26 cellular contexts compared by ENCODE assay signal in the genomic region with DNA sequence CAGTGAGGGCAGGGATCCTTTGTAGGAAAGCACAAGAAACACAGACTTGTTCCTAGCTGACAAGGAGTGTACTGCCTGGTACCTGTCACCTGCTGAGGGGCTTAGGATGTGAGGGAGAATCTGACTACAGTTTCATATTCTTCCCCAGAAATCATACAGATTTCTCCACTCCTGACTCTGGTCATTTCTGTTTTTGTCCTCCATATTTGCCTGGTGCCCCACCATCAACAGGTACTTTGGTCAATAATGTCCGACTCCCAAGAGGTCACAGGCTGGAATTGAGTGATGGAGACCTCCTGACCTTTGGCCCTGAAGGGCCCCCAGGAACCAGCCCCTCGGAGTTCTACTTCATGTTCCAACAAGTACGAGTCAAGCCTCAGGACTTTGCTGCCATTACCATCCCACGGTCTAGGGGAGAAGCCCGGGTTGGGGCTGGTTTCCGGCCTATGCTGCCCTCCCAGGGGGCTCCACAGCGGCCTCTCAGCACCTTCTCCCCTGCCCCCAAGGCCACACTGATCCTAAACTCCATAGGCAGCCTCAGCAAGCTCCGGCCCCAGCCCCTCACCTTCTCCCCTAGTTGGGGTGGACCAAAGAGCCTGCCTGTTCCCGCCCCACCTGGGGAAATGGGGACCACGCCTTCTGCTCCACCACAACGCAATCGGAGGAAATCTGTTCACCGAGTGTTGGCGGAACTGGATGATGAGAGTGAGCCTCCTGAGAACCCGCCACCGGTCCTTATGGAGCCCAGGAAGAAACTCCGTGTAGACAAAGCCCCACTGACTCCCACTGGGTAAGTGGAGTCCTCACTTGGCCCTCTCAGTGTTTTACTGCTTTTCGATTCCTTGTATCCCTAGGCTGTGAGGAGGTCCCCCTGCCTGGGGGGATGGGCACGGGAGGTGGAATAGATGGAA. TPM values are rescaled to one million over a fixed set of nuclear protein-coding genes. Genes with fewer than 3 reads are reported as not detected.
DNase-seq lines count a peak whose midpoint lies in the region; ATAC-seq, FAIRE-seq and TF ChIP-seq lines count a peak whose summit lies in the region.
"Had no signal": no experiment of that assay in that cellular context is flagged by ENCODE, and none has a peak within 500 bp of the region (broad histone marks: within the 10 kb centered on the region; RNA-seq: fewer than 3 reads in every experiment).

No MANE protein-coding gene starts in this region.

- in situ Hi-C loops in GM12878 (cut with MboI), result no loop called here

- H3K27me3 Mint-ChIP-seq in activated CD4-positive, alpha-beta T cell treated with anti-CD3 and anti-CD28 coated beads, Interleukin-2, amount 10 ng/mL, durations not matched to agents 7 days and 5 days, result no peaks in the 10 kb centered on the region
- peaks cover 19% of the 10 kb centered on the region for H3K27me3 Mint-ChIP-seq in GM23338 (ENCODE audit: insufficient read depth, low read depth, poor library complexity)
- H3K27me3 Mint-ChIP-seq: activated B cell treated with CpG ODN at 0.5 μM for 24 hours had no signal

- peaks cover 33% of the 10 kb centered on the region for H3K79me2 ChIP-seq in GM23338 (replicated peaks; ENCODE audit: insufficient read depth)
- peaks cover 39% of the 10 kb centered on the region for H3K79me2 ChIP-seq in GM12878 (ENCODE audit: control insufficient read depth, insufficient read depth, low read length)
- H3K79me2 ChIP-seq: hepatocyte had no signal

- H2AFZ ChIP-seq in GM23338 (no peak overlapping the region), GM12878 (ENCODE audit: control insufficient read depth, low read depth, low read length) (no peak overlapping the region)
- H2AFZ ChIP-seq: hepatocyte, neural progenitor cell had no signal

- TF ChIP-seq EP300 in GM12878 (IDR thresholded peaks at IDR 0.05; ENCODE audit: borderline replicate concordance in 1 of 2, control insufficient read depth in 1 of 2, low read depth in 2 of 2, low read length in 2 of 2), result no peak

- H3K27ac ChIP-seq in GM23338 (ENCODE audit: low read depth) (peak overlapping the region; percentile 83; the same call in 1 of the 2 replicates), GM12878 (ENCODE audit: control insufficient read depth, insufficient read depth) (no peak overlapping the region)
- H3K27ac ChIP-seq: hepatocyte, left lung, neural progenitor cell had no signal

- SMC1A ChIA-PET in GM12878 (lab: Charles Lee; ENCODE audit: uncharacterized antibody, unreplicated experiment), result interaction anchor here (0.8 to 4.2 kb wide), 3 partner anchors 23 to 205 kb away, joined by 3 to 21 read pairs (median 4); no protein-coding TSS in a partner anchor

- no peaks in the 10 kb centered on the region for H3K9me3 Mint-ChIP-seq in activated CD4-positive, alpha-beta T cell treated with anti-CD3 and anti-CD28 coated beads, Interleukin-2, amount 10 ng/mL, durations not matched to agents 7 days and 5 days
- no peaks in the 10 kb centered on the region for H3K9me3 Mint-ChIP-seq in GM23338
- H3K9me3 Mint-ChIP-seq: activated B cell treated with CpG ODN at 0.5 μM for 24 hours, neural progenitor cell had no signal

- peaks cover 32% of the 10 kb centered on the region for H3K36me3 ChIP-seq in GM23338 (ENCODE audit: insufficient read depth)
- H3K36me3 ChIP-seq in GM12878 (ENCODE audit: control insufficient read depth in 2 of 2, insufficient read depth in 2 of 2, low read length in 1 of 2), result peaks cover 8 to 12% of the 10 kb centered on the region in 2 experiments
- H3K36me3 ChIP-seq: neural progenitor cell had no signal

- H3K9me2 ChIP-seq in GM23338 (ENCODE audit: insufficient read depth), result no peaks in the 10 kb centered on the region

- no peak for TF ChIP-seq RAD21 in GM12878 (IDR thresholded peaks at IDR 0.05; ENCODE audit: insufficient read depth, low read depth, low read length)

- H3K9me3 ChIP-seq in GM12878 (replicated peaks; ENCODE audit: control insufficient read depth, insufficient read depth, low read length), result no peaks in the 10 kb centered on the region
- H3K9me3 ChIP-seq: left lung had no signal

- H4K20me1 ChIP-seq in GM23338 (replicated peaks; ENCODE audit: insufficient read depth), result peaks cover 32% of the 10 kb centered on the region
- no peaks in the 10 kb centered on the region; the same call in 1 of the 2 replicates for H4K20me1 ChIP-seq in GM12878 (ENCODE audit: control insufficient read depth, insufficient read depth)

- no peak overlapping the region for H3K4me3 Mint-ChIP-seq in activated CD4-positive, alpha-beta T cell treated with anti-CD3 and anti-CD28 coated beads, Interleukin-2, amount 10 ng/mL, durations not matched to agents 7 days and 5 days
- H3K4me3 Mint-ChIP-seq in GM23338, result peak overlapping the region; percentile 33; the same call in 2 of the 3 replicates
- H3K4me3 Mint-ChIP-seq: activated B cell treated with CpG ODN at 0.5 μM for 24 hours, neural progenitor cell had no signal

- FAIRE-seq in GM12878 (lab: Jason Lieb, UNC), result no peak
- FAIRE-seq: GM12891 had no signal

- peaks cover 35% of the 10 kb centered on the region for H3K36me3 Mint-ChIP-seq in activated CD4-positive, alpha-beta T cell treated with anti-CD3 and anti-CD28 coated beads, Interleukin-2, amount 10 ng/mL, durations not matched to agents 7 days and 5 days (ENCODE audit: low read depth)
- H3K36me3 Mint-ChIP-seq in GM23338 (ENCODE audit: low read depth), result peaks cover 62% of the 10 kb centered on the region
- H3K36me3 Mint-ChIP-seq: brain had no signal

- intact Hi-C loops in GM12878 (cut with micrococcal nuclease; ENCODE audit: unreplicated experiment), result no loop called here
- intact Hi-C loops in lower leg skin (cut with DNase I; ENCODE audit: low total_unique reads), result no loop called here

- 88% methylated on average over 19 of the region's 19 CpGs for whole genome bisulfite sequencing in GM12878 (ENCODE audit: insufficient coverage, insufficient replicate concordance, low lambda C conversion rate, missing lambda C conversion rate)
- 88 to 90% methylated on average over 17 to 19 of the region's 19 CpGs for WGBS in lower leg skin, 2 donors

- CTCF ChIA-PET in activated CD4-positive, alpha-beta T cell treated with anti-CD3 and anti-CD28 coated beads, Interleukin-2, amount 10 ng/mL, durations not matched to agents 7 days and 5 days (lab: Charles Lee), result interaction anchor here (1.0 kb wide), 1 partner anchor 205 kb away, joined by 3 read pairs; no protein-coding TSS in a partner anchor
- CTCF ChIA-PET in GM12878 (lab: Yijun Ruan, JAX), result interaction anchor here (1.0 to 2.5 kb wide), 3 partner anchors 26 to 35 kb away, joined by 5 to 15 read pairs (median 12); no protein-coding TSS in a partner anchor

- H3K27ac Mint-ChIP-seq in activated CD4-positive, alpha-beta T cell treated with anti-CD3 and anti-CD28 coated beads, Interleukin-2, amount 10 ng/mL, durations not matched to agents 7 days and 5 days, result peak overlapping the region; percentile 33
- H3K27ac Mint-ChIP-seq in GM23338, result peak overlapping the region; percentile 78
- H3K27ac Mint-ChIP-seq: activated B cell treated with CpG ODN at 0.5 μM for 24 hours, brain, neural progenitor cell, progenitor cell of endocrine pancreas had no signal

- RAD21 ChIA-PET in GM12878 (lab: Charles Lee; ENCODE audit: unreplicated experiment), result interaction anchor here (1.0 to 1.8 kb wide), 3 partner anchors 29 to 111 kb away, joined by 3 to 12 read pairs (median 4); no protein-coding TSS in a partner anchor

- peaks cover 61% of the 10 kb centered on the region for H3F3A ChIP-seq in GM23338 (replicated peaks; ENCODE audit: low read depth)

- DNase-seq in activated CD4-positive, alpha-beta T cell treated with anti-CD3 and anti-CD28 coated beads, Interleukin-2, amount 10 ng/mL, durations not matched to agents 7 days and 5 days, result no peak
- no peak for DNase-seq in activated CD4-positive, alpha-beta T cell treated with anti-CD3 and anti-CD28 coated beads for 1 hour
- DNase-seq in GM23338 (ENCODE audit: low spot score) (no peak), GM12878 (ENCODE audit: low read depth, low spot score) (no peak), GM10266 (ENCODE audit: extremely low spot score) (no peak), lower leg skin (ENCODE audit: low spot score in 2 of 2) (no peak)
- DNase-seq: activated B cell treated with CpG ODN at 0.5 μM for 24 hours; AML-193; effector CD4-positive, alpha-beta T cell; erythroblast; foreskin melanocyte; left lung; NCI-H1105; NCI-H2029 treated with DMSO at 0.1 percent for 48 hours; NCI-H226; NCI-H774; T1000 had no signal

- no peak for TF ChIP-seq CTCF in GM23338 (conservative IDR thresholded peaks at IDR 0.05; ENCODE audit: low read depth in 2 of 2)
- TF ChIP-seq CTCF in GM12878 (IDR thresholded peaks at IDR 0.05 in 2 of 3, conservative IDR thresholded peaks at IDR 0.05 in 1 of 3; ENCODE audit: control insufficient read depth in 2 of 3, extremely low read depth in 1 of 3, insufficient read depth in 1 of 3, low read depth in 3 of 3, low read length in 3 of 3), result no peak
- TF ChIP-seq CTCF in GM10266 (IDR thresholded peaks at IDR 0.05; ENCODE audit: control insufficient read depth, insufficient read depth, low read depth, missing control alignments), result no peak
- TF ChIP-seq CTCF in lower leg skin (IDR thresholded peaks at IDR 0.05), result no peak

- TF ChIP-seq POLR2A in GM12878 (IDR thresholded peaks at IDR 0.05; ENCODE audit: low read depth, low read length), result no peak
- TF ChIP-seq POLR2A in lower leg skin (IDR thresholded peaks at IDR 0.05), result no peak

- POLR2A ChIA-PET in activated CD4-positive, alpha-beta T cell treated with anti-CD3 and anti-CD28 coated beads, Interleukin-2, amount 10 ng/mL, durations not matched to agents 7 days and 5 days (lab: Charles Lee), result no interaction called here
- POLR2A ChIA-PET in GM12878 (lab: Charles Lee), result interaction anchor here (0.5 to 3.0 kb wide), 8 partner anchors 12 to 443 kb away, joined by 3 to 10 read pairs (median 4); no protein-coding TSS in a partner anchor

- no peak overlapping the region; the same call in 1 of the 2 replicates for H3K4me2 ChIP-seq in GM23338
- H3K4me2 ChIP-seq in GM12878 (ENCODE audit: control insufficient read depth, insufficient read depth), result peak overlapping the region; percentile 61
- H3K4me2 ChIP-seq: hepatocyte, neural progenitor cell had no signal

- H3K4me3 ChIP-seq in GM23338 (no peak overlapping the region), GM12878 (0 out of 2 replicates have a peak overlapping the region, but pooled peaks have one; percentile 14), lower leg skin (ENCODE audit: low read depth, poor library complexity, severe bottlenecking) (no peak overlapping the region)
- H3K4me3 ChIP-seq: hepatocyte, left lung, neural progenitor cell had no signal

- peaks cover 61% of the 10 kb centered on the region for H3K4me1 ChIP-seq in GM23338 (ENCODE audit: insufficient read depth)
- peaks cover 32% of the 10 kb centered on the region for H3K4me1 ChIP-seq in GM12878 (ENCODE audit: control insufficient read depth, insufficient read depth, low read length)

- no TSS peak for BruUV-seq in GM12878 (replicated peaks; lab: Mats Ljungman, UMichigan)

- no peak for ATAC-seq in GM23338
- ATAC-seq in GM12878, result no peak
- ATAC-seq: left lung, SK-N-SH treated with all-trans-retinoic acid at 6 μM for 48 hours had no signal

- H3K27me3 ChIP-seq in GM23338 (ENCODE audit: insufficient read depth) (0 out of 2 replicates have a peak, but pooled peaks cover 2% of the 10 kb centered on the region), GM12878 (replicated peaks in 1 of 2; ENCODE audit: control insufficient read depth in 2 of 2, insufficient read depth in 2 of 2, low read length in 1 of 2) (no peaks in the 10 kb centered on the region)
- H3K27me3 ChIP-seq: hepatocyte, left lung had no signal

- peaks cover 47% of the 10 kb centered on the region for H3K4me1 Mint-ChIP-seq in activated CD4-positive, alpha-beta T cell treated with anti-CD3 and anti-CD28 coated beads, Interleukin-2, amount 10 ng/mL, durations not matched to agents 7 days and 5 days
- peaks cover 67% of the 10 kb centered on the region for H3K4me1 Mint-ChIP-seq in GM23338

- H3K9ac ChIP-seq in GM12878 (ENCODE audit: control insufficient read depth, insufficient read depth, low read length), result no peak overlapping the region
- H3K9ac ChIP-seq: neural progenitor cell had no signal

RNA-seq across cellular contexts. Expression of gene TCF19, which starts 3.1 kb away (rescaled TPM):
- total RNA-seq in activated CD4-positive, alpha-beta T cell treated with anti-CD3 and anti-CD28 coated beads, Interleukin-2, amount 10 ng/mL, durations not matched to agents 7 days and 5 days, result 10 to 100 TPM; 86.3 to 86.7 TPM
- total RNA-seq in GM23338 (2014; rRNA removed; shearing (Covaris generic)), result 11.1 and 11.2 TPM in 2 replicates
- polyA plus RNA-seq in GM23338 (2016; fragmentation: Nextera tagmentation; extraction: Ambion mirVana) (7.1 and 8.3 TPM in 2 replicates), GM12878 (2011; rRNA removed) (28.3 and 29.0 TPM in 2 replicates), GM12878 (2014; fragmentation: Illumina TruSeq; extraction: Trizol) (33.9 and 43.6 TPM in 2 replicates), GM12878 (2014; fragmentation: Nextera tagmentation; extraction: Ambion mirVana) (10 to 100 TPM in 1 of 2 experiments, 1 to 10 TPM in 1; 7.7 to 19.5 TPM), GM12878 (2014; rRNA removed) (83.5 and 91.4 TPM in 2 replicates), GM12878 (2016; fragmentation: Nextera tagmentation; extraction: Ambion mirVana) (10 to 100 TPM; 77.9 to 85.0 TPM)
- total RNA-seq in GM12878 (2013; cell fraction: nucleolus; rRNA removed), result 12.1 and 12.6 TPM in 2 replicates
- total RNA-seq in GM12878 (2014; rRNA removed) (90.5 and 103 TPM in 2 replicates), GM12878 (2014; rRNA removed; fragmentation: Illumina TruSeq; extraction: Trizol) (42.6 and 46.3 TPM in 2 replicates), GM12878 (2021) (60.2 and 61.1 TPM in 2 replicates), lower leg skin (10 to 100 TPM; 18.9 to 24.2 (median 20.8) TPM)
- polyA plus RNA-seq in GM12878 (2011; ENCODE audit: low read depth), result 20.5 TPM
- 31.8 and 47.0 TPM in 2 replicates for polyA plus RNA-seq in GM12878 (2011; cell fraction: cytosol; rRNA removed)
- polyA plus RNA-seq in GM12878 (2011; cell fraction: nucleus; rRNA removed), result 40.8 and 45.4 TPM in 2 replicates
- polyA plus RNA-seq in GM12878 (2012), result 31.6 and 32.0 TPM in 2 replicates
- polyA minus RNA-seq in GM12878 (2011; rRNA and poly(A)+ RNA removed), result 12.8 and 28.2 TPM in 2 replicates
- polyA minus RNA-seq in GM12878 (2011; cell fraction: cytosol; rRNA and poly(A)+ RNA removed), result 8.2 and 10.0 TPM in 2 replicates
- 5.7 and 12.2 TPM in 2 replicates for polyA minus RNA-seq in GM12878 (2011; cell fraction: nucleus; rRNA and poly(A)+ RNA removed)

RNA-seq across cellular contexts. Expression of gene CCHCR1, which starts 3.9 kb away (rescaled TPM):
- 10 to 100 TPM; 43.4 to 44.7 TPM for total RNA-seq in activated CD4-positive, alpha-beta T cell treated with anti-CD3 and anti-CD28 coated beads, Interleukin-2, amount 10 ng/mL, durations not matched to agents 7 days and 5 days
- 37.0 and 46.7 TPM in 2 replicates for total RNA-seq in GM23338 (2014; rRNA removed; shearing (Covaris generic))
- polyA plus RNA-seq in GM23338 (2016; fragmentation: Nextera tagmentation; extraction: Ambion mirVana) (19.8 and 21.3 TPM in 2 replicates), GM12878 (2011; rRNA removed) (9.4 and 15.3 TPM in 2 replicates), GM12878 (2014; fragmentation: Illumina TruSeq; extraction: Trizol) (21.7 and 22.6 TPM in 2 replicates), GM12878 (2014; fragmentation: Nextera tagmentation; extraction: Ambion mirVana) (1 to 10 TPM; 1.0 to 1.4 TPM), GM12878 (2014; rRNA removed) (34.9 and 35.2 TPM in 2 replicates), GM12878 (2016; fragmentation: Nextera tagmentation; extraction: Ambion mirVana) (10 to 100 TPM; 31.4 to 34.5 TPM)
- 36.3 and 37.0 TPM in 2 replicates for total RNA-seq in GM12878 (2013; cell fraction: nucleolus; rRNA removed)
- total RNA-seq in GM12878 (2014; rRNA removed) (26.7 and 30.2 TPM in 2 replicates), GM12878 (2014; rRNA removed; fragmentation: Illumina TruSeq; extraction: Trizol) (19.1 and 24.2 TPM in 2 replicates), GM12878 (2021) (35.0 and 36.8 TPM in 2 replicates), lower leg skin (10 to 100 TPM; 13.1 to 34.1 (median 21.7) TPM)
- polyA plus RNA-seq in GM12878 (2011; ENCODE audit: low read depth), result 14.4 TPM
- polyA plus RNA-seq in GM12878 (2011; cell fraction: cytosol; rRNA removed), result 14.0 and 18.4 TPM in 2 replicates
- 54.6 and 62.6 TPM in 2 replicates for polyA plus RNA-seq in GM12878 (2011; cell fraction: nucleus; rRNA removed)
- polyA plus RNA-seq in GM12878 (2012), result 24.4 and 26.6 TPM in 2 replicates
- 10.6 and 18.5 TPM in 2 replicates for polyA minus RNA-seq in GM12878 (2011; rRNA and poly(A)+ RNA removed)
- 5.0 and 5.2 TPM in 2 replicates for polyA minus RNA-seq in GM12878 (2011; cell fraction: cytosol; rRNA and poly(A)+ RNA removed)
- 14.1 and 23.8 TPM in 2 replicates for polyA minus RNA-seq in GM12878 (2011; cell fraction: nucleus; rRNA and poly(A)+ RNA removed)

RNA-seq across cellular contexts. Expression of gene POU5F1, which starts 9.0 kb away (rescaled TPM):
- total RNA-seq in activated CD4-positive, alpha-beta T cell treated with anti-CD3 and anti-CD28 coated beads, Interleukin-2, amount 10 ng/mL, durations not matched to agents 7 days and 5 days, result under 1 TPM in 1 of 2 experiments, not detected in 1; 0.20 TPM
- 3,419 and 3,629 TPM in 2 replicates for total RNA-seq in GM23338 (2014; rRNA removed; shearing (Covaris generic))
- polyA plus RNA-seq in GM23338 (2016; fragmentation: Nextera tagmentation; extraction: Ambion mirVana) (1,839 and 1,914 TPM in 2 replicates), GM12878 (2011; rRNA removed) (2.3 and 2.5 TPM in 2 replicates), GM12878 (2014; fragmentation: Illumina TruSeq; extraction: Trizol) (2.1 and 4.8 TPM in 2 replicates), GM12878 (2014; fragmentation: Nextera tagmentation; extraction: Ambion mirVana) (1 to 10 TPM; 1.4 to 2.7 TPM), GM12878 (2014; rRNA removed) (3.7 and 5.5 TPM in 2 replicates), GM12878 (2016; fragmentation: Nextera tagmentation; extraction: Ambion mirVana) (1 to 10 TPM; 1.8 to 2.0 TPM)
- total RNA-seq in GM12878 (2013; cell fraction: nucleolus; rRNA removed), result 1.1 and 3.6 TPM in 2 replicates
- total RNA-seq in GM12878 (2014; rRNA removed) (3.1 and 4.1 TPM in 2 replicates), GM12878 (2014; rRNA removed; fragmentation: Illumina TruSeq; extraction: Trizol) (4.5 and 5.3 TPM in 2 replicates), GM12878 (2021) (2.0 and 3.7 TPM in 2 replicates), lower leg skin (1 to 10 TPM in 3 of 4 donors, under 1 TPM in 1; 0.47 to 5.2 (median 3.3) TPM)
- polyA plus RNA-seq in GM12878 (2011; ENCODE audit: low read depth), result 1.9 TPM
- polyA plus RNA-seq in GM12878 (2011; cell fraction: cytosol; rRNA removed), result 1.9 and 3.1 TPM in 2 replicates
- polyA plus RNA-seq in GM12878 (2011; cell fraction: nucleus; rRNA removed), result 10.6 and 14.3 TPM in 2 replicates
- polyA plus RNA-seq in GM12878 (2012), result 3.4 and 4.7 TPM in 2 replicates
- 1.6 and 4.1 TPM in 2 replicates for polyA minus RNA-seq in GM12878 (2011; rRNA and poly(A)+ RNA removed)
- 0.94 TPM in 1 of 2 replicates, not detected in the other for polyA minus RNA-seq in GM12878 (2011; cell fraction: cytosol; rRNA and poly(A)+ RNA removed)
- 1.5 and 1.6 TPM in 2 replicates for polyA minus RNA-seq in GM12878 (2011; cell fraction: nucleus; rRNA and poly(A)+ RNA removed)
- total RNA-seq: A172, mononuclear cell had no signal

RNA-seq across cellular contexts. Expression of gene PSORS1C2, which starts 22.6 kb away (rescaled TPM):
- not detected for total RNA-seq in activated CD4-positive, alpha-beta T cell treated with anti-CD3 and anti-CD28 coated beads, Interleukin-2, amount 10 ng/mL, durations not matched to agents 7 days and 5 days
- total RNA-seq in GM23338 (2014; rRNA removed; shearing (Covaris generic)), result not detected in 2 replicates
- polyA plus RNA-seq in GM23338 (2016; fragmentation: Nextera tagmentation; extraction: Ambion mirVana), result 0.47 and 1.3 TPM in 2 replicates
- total RNA-seq in GM12878 (2013; cell fraction: nucleolus; rRNA removed), result not detected in 2 replicates
- total RNA-seq in GM12878 (2014; rRNA removed), result not detected in 2 replicates
- not detected in 2 replicates for total RNA-seq in GM12878 (2014; rRNA removed; fragmentation: Illumina TruSeq; extraction: Trizol)
- not detected in 2 replicates for total RNA-seq in GM12878 (2021)
- not detected for polyA plus RNA-seq in GM12878 (2011; ENCODE audit: low read depth)
- polyA plus RNA-seq in GM12878 (2011; rRNA removed), result not detected in 2 replicates
- not detected in 2 replicates for polyA plus RNA-seq in GM12878 (2011; cell fraction: cytosol; rRNA removed)
- polyA plus RNA-seq in GM12878 (2011; cell fraction: nucleus; rRNA removed), result not detected in 2 replicates
- not detected in 2 replicates for polyA plus RNA-seq in GM12878 (2012)
- polyA plus RNA-seq in GM12878 (2014; fragmentation: Illumina TruSeq; extraction: Trizol), result not detected in 2 replicates
- polyA plus RNA-seq in GM12878 (2014; fragmentation: Nextera tagmentation; extraction: Ambion mirVana), result not detected
- polyA plus RNA-seq in GM12878 (2014; rRNA removed), result not detected in 2 replicates
- not detected for polyA plus RNA-seq in GM12878 (2016; fragmentation: Nextera tagmentation; extraction: Ambion mirVana)
- not detected in 2 replicates for polyA minus RNA-seq in GM12878 (2011; rRNA and poly(A)+ RNA removed)
- polyA minus RNA-seq in GM12878 (2011; cell fraction: cytosol; rRNA and poly(A)+ RNA removed), result not detected in 2 replicates
- not detected in 2 replicates for polyA minus RNA-seq in GM12878 (2011; cell fraction: nucleus; rRNA and poly(A)+ RNA removed)
- 10 to 100 TPM; 34.8 to 55.5 (median 44.1) TPM for total RNA-seq in lower leg skin
- total RNA-seq: A172, activated B cell treated with CpG ODN at 0.5 μM for 24 hours, hepatocyte, left lung, mononuclear cell, progenitor cell of endocrine pancreas, ureter had no signal
- polyA plus RNA-seq: hepatocyte had no signal

RNA-seq across cellular contexts. Expression of gene CDSN, which starts 41.2 kb away (rescaled TPM):
- total RNA-seq in activated CD4-positive, alpha-beta T cell treated with anti-CD3 and anti-CD28 coated beads, Interleukin-2, amount 10 ng/mL, durations not matched to agents 7 days and 5 days, result not detected
- 0.07 TPM in 1 of 2 replicates, not detected in the other for total RNA-seq in GM23338 (2014; rRNA removed; shearing (Covaris generic))
- polyA plus RNA-seq in GM23338 (2016; fragmentation: Nextera tagmentation; extraction: Ambion mirVana), result not detected in 2 replicates
- total RNA-seq in GM12878 (2013; cell fraction: nucleolus; rRNA removed), result not detected in 2 replicates
- total RNA-seq in GM12878 (2014; rRNA removed), result not detected in 2 replicates
- not detected in 2 replicates for total RNA-seq in GM12878 (2014; rRNA removed; fragmentation: Illumina TruSeq; extraction: Trizol)
- not detected in 2 replicates for total RNA-seq in GM12878 (2021)
- polyA plus RNA-seq in GM12878 (2011; ENCODE audit: low read depth), result not detected
- not detected in 2 replicates for polyA plus RNA-seq in GM12878 (2011; rRNA removed)
- polyA plus RNA-seq in GM12878 (2011; cell fraction: cytosol; rRNA removed), result not detected in 2 replicates
- polyA plus RNA-seq in GM12878 (2011; cell fraction: nucleus; rRNA removed), result not detected in 2 replicates
- not detected in 2 replicates for polyA plus RNA-seq in GM12878 (2012)
- 0.01 TPM in 1 of 2 replicates, not detected in the other for polyA plus RNA-seq in GM12878 (2014; fragmentation: Illumina TruSeq; extraction: Trizol)
- not detected for polyA plus RNA-seq in GM12878 (2014; fragmentation: Nextera tagmentation; extraction: Ambion mirVana)
- polyA plus RNA-seq in GM12878 (2014; rRNA removed), result not detected in 2 replicates
- not detected for polyA plus RNA-seq in GM12878 (2016; fragmentation: Nextera tagmentation; extraction: Ambion mirVana)
- polyA minus RNA-seq in GM12878 (2011; rRNA and poly(A)+ RNA removed), result not detected in 2 replicates
- polyA minus RNA-seq in GM12878 (2011; cell fraction: cytosol; rRNA and poly(A)+ RNA removed), result not detected in 2 replicates
- polyA minus RNA-seq in GM12878 (2011; cell fraction: nucleus; rRNA and poly(A)+ RNA removed), result not detected in 2 replicates
- 1,000 to 10,000 TPM in 1 of 4 donors, 100 to 1,000 TPM in 3; 480 to 1,164 (median 686) TPM for total RNA-seq in lower leg skin
- total RNA-seq: A172, activated B cell treated with CpG ODN at 0.5 μM for 24 hours, hepatocyte, mononuclear cell, progenitor cell of endocrine pancreas, ureter had no signal
- polyA plus RNA-seq: hepatocyte had no signal

Comparison
In these comparisons a context has a peak if more than half of its experiments do, and no peak if none do; other contexts are left out.
1. RNA of gene POU5F1, which starts 9.0 kb away (total RNA-seq): 3,419 to 3,629 TPM in GM23338; 0.47 to 5.2 TPM in lower leg skin, 1.1 to 5.3 TPM in GM12878 and 0.20 TPM in activated CD4-positive, alpha-beta T cell treated with anti-CD3 and anti-CD28 coated beads, Interleukin-2, amount 10 ng/mL, durations not matched to agents 7 days and 5 days; every median in the first group is over 100 times any median in the second.